ENCODE assay signal across 19 cellular contexts in the genomic region with DNA sequence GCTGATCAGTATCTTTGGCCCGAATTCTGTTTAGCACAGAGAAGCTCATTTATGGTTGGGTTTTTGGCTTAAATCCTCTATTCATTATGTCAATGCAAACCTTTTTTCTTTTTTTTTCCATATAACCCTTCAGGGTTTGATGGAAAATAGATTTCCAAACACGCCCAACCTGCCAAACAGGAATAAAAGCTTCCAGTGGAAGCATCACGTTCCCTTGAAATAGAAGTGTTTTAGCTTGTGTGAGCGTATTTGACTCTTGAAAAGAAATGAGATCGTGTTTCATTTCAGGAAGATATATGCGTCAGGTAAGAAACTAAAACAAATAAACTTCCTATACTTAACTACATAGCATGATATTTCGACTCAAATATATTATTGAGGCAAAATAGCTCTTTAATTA. TPM values are rescaled to one million over a fixed set of nuclear protein-coding genes. Genes with fewer than 3 reads are reported as not detected.
DNase-seq lines count a peak whose midpoint lies in the region; ATAC-seq and TF ChIP-seq lines count a peak whose summit lies in the region.
"Had no signal": no experiment of that assay in that cellular context is flagged by ENCODE, and none has a peak within 500 bp of the region (broad histone marks: within the 10 kb centered on the region; RNA-seq: fewer than 3 reads in every experiment).

A gene with protein sequence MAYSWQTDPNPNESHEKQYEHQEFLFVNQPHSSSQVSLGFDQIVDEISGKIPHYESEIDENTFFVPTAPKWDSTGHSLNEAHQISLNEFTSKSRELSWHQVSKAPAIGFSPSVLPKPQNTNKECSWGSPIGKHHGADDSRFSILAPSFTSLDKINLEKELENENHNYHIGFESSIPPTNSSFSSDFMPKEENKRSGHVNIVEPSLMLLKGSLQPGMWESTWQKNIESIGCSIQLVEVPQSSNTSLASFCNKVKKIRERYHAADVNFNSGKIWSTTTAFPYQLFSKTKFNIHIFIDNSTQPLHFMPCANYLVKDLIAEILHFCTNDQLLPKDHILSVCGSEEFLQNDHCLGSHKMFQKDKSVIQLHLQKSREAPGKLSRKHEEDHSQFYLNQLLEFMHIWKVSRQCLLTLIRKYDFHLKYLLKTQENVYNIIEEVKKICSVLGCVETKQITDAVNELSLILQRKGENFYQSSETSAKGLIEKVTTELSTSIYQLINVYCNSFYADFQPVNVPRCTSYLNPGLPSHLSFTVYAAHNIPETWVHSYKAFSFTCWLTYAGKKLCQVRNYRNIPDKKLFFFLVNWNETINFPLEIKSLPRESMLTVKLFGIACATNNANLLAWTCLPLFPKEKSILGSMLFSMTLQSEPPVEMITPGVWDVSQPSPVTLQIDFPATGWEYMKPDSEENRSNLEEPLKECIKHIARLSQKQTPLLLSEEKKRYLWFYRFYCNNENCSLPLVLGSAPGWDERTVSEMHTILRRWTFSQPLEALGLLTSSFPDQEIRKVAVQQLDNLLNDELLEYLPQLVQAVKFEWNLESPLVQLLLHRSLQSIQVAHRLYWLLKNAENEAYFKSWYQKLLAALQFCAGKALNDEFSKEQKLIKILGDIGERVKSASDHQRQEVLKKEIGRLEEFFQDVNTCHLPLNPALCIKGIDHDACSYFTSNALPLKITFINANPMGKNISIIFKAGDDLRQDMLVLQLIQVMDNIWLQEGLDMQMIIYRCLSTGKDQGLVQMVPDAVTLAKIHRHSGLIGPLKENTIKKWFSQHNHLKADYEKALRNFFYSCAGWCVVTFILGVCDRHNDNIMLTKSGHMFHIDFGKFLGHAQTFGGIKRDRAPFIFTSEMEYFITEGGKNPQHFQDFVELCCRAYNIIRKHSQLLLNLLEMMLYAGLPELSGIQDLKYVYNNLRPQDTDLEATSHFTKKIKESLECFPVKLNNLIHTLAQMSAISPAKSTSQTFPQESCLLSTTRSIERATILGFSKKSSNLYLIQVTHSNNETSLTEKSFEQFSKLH (N-terminal part only) (plus strand): TSS at position 246 of the 400 bp plus-strand sequence. CDS start 20,564 bp downstream, outside the sequence.

- peak in 1 of 4 donors; percentile 33 for TF ChIP-seq POLR2A in esophagus squamous epithelium (IDR thresholded peaks at IDR 0.05)

- H4K20me1 ChIP-seq in PC-3 (ENCODE audit: low read length): no peaks in the 10 kb centered on the region

- H3K4me1 ChIP-seq in PC-3 (ENCODE audit: insufficient read depth, low read length) (peaks cover 21% of the 10 kb centered on the region), esophagus squamous epithelium (peaks cover 0 to 30% (median 0%) of the 10 kb centered on the region in 3 donors), skeletal muscle satellite cell (ENCODE audit: control insufficient read depth, insufficient read depth, low read length) (peaks cover 7% of the 10 kb centered on the region)
- H3K4me1 ChIP-seq: lower lobe of right lung, sigmoid colon had no signal

- CTCF ChIA-PET in PC-3 (lab: Charles Lee): no interaction called here

- no TSS peak for BruUV-seq in PC-3 (replicated peaks; lab: Mats Ljungman, UMichigan)

- ATAC-seq in PC-3: peak; percentile 50
- ATAC-seq: activated CD4-positive, CD25-positive, alpha-beta regulatory T cell treated with anti-CD3 and anti-CD28 coated beads, Interleukin-2, amount 50 U/mL, for 24 hours; lower lobe of right lung had no signal

- H3K4me1 Mint-ChIP-seq in osteocyte (ENCODE audit: unreplicated experiment): no peaks in the 10 kb centered on the region

- no peak within 1 kb of the TSS for H3K9ac ChIP-seq in PC-3 (ENCODE audit: low read length)
- H3K9ac ChIP-seq in skeletal muscle satellite cell (ENCODE audit: low read depth, low read length): no peak within 1 kb of the TSS

- H3K4me3 Mint-ChIP-seq in osteocyte (ENCODE audit: unreplicated experiment): no peak within 1 kb of the TSS
- H3K4me3 Mint-ChIP-seq: T-helper 1 cell treated with Interleukin-12 subunit alpha and Interleukin-12 subunit beta and Interleukin-4 antibody, amounts not matched to agents 30 μg/mL and 1 μg/mL, for 36 hours had no signal

- intact Hi-C loops in PC-3 (cut with micrococcal nuclease): no loop called here
- intact Hi-C loops in esophagus squamous epithelium (cut with DNase I): no loop called here

- no peak within 1 kb of the TSS for H3K27ac Mint-ChIP-seq in osteocyte (ENCODE audit: unreplicated experiment)
- H3K27ac Mint-ChIP-seq: T-helper 1 cell treated with Interleukin-12 subunit alpha and Interleukin-12 subunit beta and Interleukin-4 antibody, amounts not matched to agents 30 μg/mL and 1 μg/mL, for 36 hours had no signal

- POLR2A ChIA-PET in PC-3 (lab: Charles Lee; ENCODE audit: unreplicated experiment): no interaction called here

- no peaks in the 10 kb centered on the region for H3K79me2 ChIP-seq in PC-3 (ENCODE audit: low read length)

- TF ChIP-seq CTCF in PC-3 (conservative IDR thresholded peaks at IDR 0.05; ENCODE audit: low read depth, low read length) (no peak), esophagus squamous epithelium (IDR thresholded peaks at IDR 0.05) (no peak), osteocyte (IDR thresholded peaks at IDR 0.05) (no peak)

- no peaks in the 10 kb centered on the region for H3K27me3 Mint-ChIP-seq in osteocyte (ENCODE audit: unreplicated experiment)

- H3K27me3 ChIP-seq in PC-3 (ENCODE audit: low read length) (no peaks in the 10 kb centered on the region), esophagus squamous epithelium (no peaks in the 10 kb centered on the region), skeletal muscle satellite cell (ENCODE audit: control insufficient read depth, insufficient read depth, low read length) (no peaks in the 10 kb centered on the region)
- H3K27me3 ChIP-seq: dorsolateral prefrontal cortex, sigmoid colon had no signal

- H3K27ac ChIP-seq in PC-3 (ENCODE audit: low read length) (peak within 1 kb of the TSS; percentile 60), esophagus squamous epithelium (peak within 1 kb of the TSS; percentile 57 to 90 (median 84))
- H3K27ac ChIP-seq: dorsolateral prefrontal cortex, lower lobe of right lung, sigmoid colon had no signal

- H3K36me3 ChIP-seq in PC-3 (ENCODE audit: low read depth, low read length) (no peaks in the 10 kb centered on the region), esophagus squamous epithelium (no peaks in the 10 kb centered on the region), skeletal muscle satellite cell (ENCODE audit: insufficient read depth, low read length) (no peaks in the 10 kb centered on the region)
- H3K36me3 ChIP-seq: lower lobe of right lung, sigmoid colon had no signal

- no peaks in the 10 kb centered on the region for H3F3A ChIP-seq in PC-3 (ENCODE audit: low read length, unreplicated experiment)

- no peaks in the 10 kb centered on the region for H3K9me3 ChIP-seq in PC-3 (ENCODE audit: low read length)
- no peaks in the 10 kb centered on the region for H3K9me3 ChIP-seq in esophagus squamous epithelium
- H3K9me3 ChIP-seq in skeletal muscle satellite cell (replicated peaks; ENCODE audit: low read length): no peaks in the 10 kb centered on the region
- H3K9me3 ChIP-seq: lower lobe of right lung, sigmoid colon had no signal

- H3K9me3 Mint-ChIP-seq in osteocyte (ENCODE audit: unreplicated experiment): no peaks in the 10 kb centered on the region
- H3K9me3 Mint-ChIP-seq: T-helper 1 cell treated with Interleukin-12 subunit alpha and Interleukin-12 subunit beta and Interleukin-4 antibody, amounts not matched to agents 30 μg/mL and 1 μg/mL, for 36 hours had no signal

- H3K4me3 ChIP-seq in PC-3 (ENCODE audit: low read length) (no peak within 1 kb of the TSS; the same call in 1 of the 2 replicates), esophagus squamous epithelium (peak within 1 kb of the TSS; percentile 21 to 50 (median 43)), skeletal muscle satellite cell (ENCODE audit: low read length) (no peak within 1 kb of the TSS)
- H3K4me3 ChIP-seq: dorsolateral prefrontal cortex, lower lobe of right lung, sigmoid colon had no signal

- peak within 1 kb of the TSS; percentile 67 for H3K4me2 ChIP-seq in PC-3 (ENCODE audit: low read length)
- H3K4me2 ChIP-seq in skeletal muscle satellite cell (ENCODE audit: low read length): peak within 1 kb of the TSS; percentile 22

- 0 out of 2 replicates have a peak within 1 kb of the TSS, but pooled peaks have one; percentile 28 for H2AFZ ChIP-seq in PC-3 (ENCODE audit: low read length)

- H3K36me3 Mint-ChIP-seq in osteocyte (ENCODE audit: unreplicated experiment): no peaks in the 10 kb centered on the region

- H3K9me2 ChIP-seq in PC-3 (replicated peaks; ENCODE audit: low read length): no peaks in the 10 kb centered on the region

- DNase-seq in NCI-H1105 (lab: John Stamatoyannopoulos, UW) (peak; percentile 19), PC-3 (peak; percentile 83), esophagus squamous epithelium (lab: John Stamatoyannopoulos, UW) (no peak), osteocyte (ENCODE audit: extremely low spot score, unreplicated experiment) (no peak), NCI-H1092 (lab: John Stamatoyannopoulos, UW) (no peak), activated gamma-delta T cell treated with Interleukin-2 at 50 U/mL for 16 hours (no peak)
- DNase-seq: activated naive CD4-positive, alpha-beta T cell; C1 segment of cervical spinal cord; DMS79; dorsolateral prefrontal cortex; lower lobe of right lung; NCI-H1092 treated with DMSO at 0.1 percent for 48 hours; NCI-H524; RPMI8226; sigmoid colon had no signal

- 44 to 50% methylated on average over 7 of the region's 7 CpGs for WGBS in esophagus squamous epithelium, 2 donors

RNA-seq across cellular contexts. Expression of the gene that starts here (rescaled TPM):
- total RNA-seq in PC-3 (2014; rRNA removed) (not detected in 2 replicates), esophagus squamous epithelium (10 to 100 TPM in 2 of 4 donors, 1 to 10 TPM in 2; 3.5 to 12.6 (median 7.2) TPM), osteocyte (not detected in 2 replicates)
- total RNA-seq in skeletal muscle satellite cell (2012; rRNA removed): not detected in 2 replicates
- total RNA-seq: H4 had no signal

Comparison
In these comparisons a context has a peak if more than half of its experiments do, and no peak if none do; other contexts are left out.
1. Peak in DNase-seq, ATAC-seq, H3K27ac ChIP-seq and H3K4me2 ChIP-seq in PC-3; RNA of the gene not detected or under 1 TPM.
2. H3K4me3 ChIP-seq: peak in esophagus squamous epithelium (4 of 4); none in PC-3 (single experiment) and skeletal muscle satellite cell (single experiment).